ENCODE assay signal across 20 cellular contexts in genomic region chr11:35594680-35595079, GRCh38.
"Had no signal": no experiment of that assay in that cellular context is flagged by ENCODE, and none has a peak within 500 bp of the region (broad histone marks: within the 10 kb centered on the region; RNA-seq: fewer than 3 reads in every experiment).

No MANE protein-coding gene starts in this region.

- DNase-seq: activated CD4-positive, alpha-beta T cell treated with anti-CD3 and anti-CD28 coated beads for 1 hour; activated gamma-delta T cell; activated T-cell treated with anti-CD3 and anti-CD28 coated beads, Interleukin-2, amount 50 U/mL, for 72 hours; cerebellar nuclear complex; effector CD4-positive, alpha-beta T cell; kidney; left lung; mammary epithelial cell; right cardiac atrium; stimulated activated CD4-positive, alpha-beta T cell treated with anti-CD3 and anti-CD28 coated beads, Interleukin-2, amount 100 ng/mL, for 48 hours; stimulated activated naive CD8-positive, alpha-beta T cell treated with anti-CD3 and anti-CD28 coated beads, Interleukin-15, amount 100 ng/mL, for 72 hours; T1000; transverse colon; WERI-Rb-1 had no signal

- H3K4me3 ChIP-seq: adrenal gland, left lung, neural progenitor cell, prostate gland, skin epidermis, suprapubic skin, transverse colon had no signal

- H2AFZ ChIP-seq: neural progenitor cell had no signal

- H3K4me3 Mint-ChIP-seq: activated naive CD4-positive, alpha-beta T cell treated with anti-CD3 and anti-CD28 coated beads, Interleukin-2, amount 50 U/mL, for 24 hours; activated T-cell treated with anti-CD3 and anti-CD28 coated beads, Interleukin-2, amount 50 U/mL, for 72 hours; neural progenitor cell; stimulated activated naive CD8-positive, alpha-beta T cell treated with anti-CD3 and anti-CD28 coated beads, Interleukin-15, amount 100 ng/mL, for 72 hours had no signal

- H3K4me2 ChIP-seq: neural progenitor cell had no signal

- H3K9me3 Mint-ChIP-seq: activated naive CD4-positive, alpha-beta T cell treated with anti-CD3 and anti-CD28 coated beads, Interleukin-2, amount 50 U/mL, for 24 hours; activated T-cell treated with anti-CD3 and anti-CD28 coated beads, Interleukin-2, amount 50 U/mL, for 72 hours; neural progenitor cell; stimulated activated naive CD8-positive, alpha-beta T cell treated with anti-CD3 and anti-CD28 coated beads, Interleukin-15, amount 100 ng/mL, for 72 hours had no signal

- H3K9me3 ChIP-seq: adrenal gland, left lung, prostate gland, suprapubic skin, transverse colon had no signal

- H3K27ac Mint-ChIP-seq: activated naive CD4-positive, alpha-beta T cell treated with anti-CD3 and anti-CD28 coated beads, Interleukin-2, amount 50 U/mL, for 24 hours; activated T-cell treated with anti-CD3 and anti-CD28 coated beads, Interleukin-2, amount 50 U/mL, for 72 hours; neural progenitor cell; stimulated activated naive CD8-positive, alpha-beta T cell treated with anti-CD3 and anti-CD28 coated beads, Interleukin-15, amount 100 ng/mL, for 72 hours had no signal

- H3K4me1 ChIP-seq: adrenal gland, left lung, prostate gland, transverse colon had no signal

- H3K27ac ChIP-seq: adrenal gland, left lung, neural progenitor cell, prostate gland, skin epidermis, suprapubic skin, transverse colon, WERI-Rb-1 had no signal

- H3K9ac ChIP-seq: neural progenitor cell had no signal

- H3K4me1 Mint-ChIP-seq: activated naive CD4-positive, alpha-beta T cell treated with anti-CD3 and anti-CD28 coated beads, Interleukin-2, amount 50 U/mL, for 24 hours; neural progenitor cell had no signal

- H3K36me3 Mint-ChIP-seq: activated naive CD4-positive, alpha-beta T cell treated with anti-CD3 and anti-CD28 coated beads, Interleukin-2, amount 50 U/mL, for 24 hours; neural progenitor cell had no signal

- H3K36me3 ChIP-seq: adrenal gland, left lung, neural progenitor cell, prostate gland, suprapubic skin, transverse colon, WERI-Rb-1 had no signal

- ATAC-seq: activated T-cell treated with anti-CD3 and anti-CD28 coated beads, Interleukin-2, amount 50 U/mL, for 72 hours; left lung; right cardiac atrium; stimulated activated naive CD8-positive, alpha-beta T cell treated with anti-CD3 and anti-CD28 coated beads, Interleukin-15, amount 100 ng/mL, for 72 hours had no signal

- H3K27me3 ChIP-seq: adrenal gland, neural progenitor cell, suprapubic skin, transverse colon had no signal
